Comparison of ENCODE assay signal across 1 cellular context in the genomic region with DNA sequence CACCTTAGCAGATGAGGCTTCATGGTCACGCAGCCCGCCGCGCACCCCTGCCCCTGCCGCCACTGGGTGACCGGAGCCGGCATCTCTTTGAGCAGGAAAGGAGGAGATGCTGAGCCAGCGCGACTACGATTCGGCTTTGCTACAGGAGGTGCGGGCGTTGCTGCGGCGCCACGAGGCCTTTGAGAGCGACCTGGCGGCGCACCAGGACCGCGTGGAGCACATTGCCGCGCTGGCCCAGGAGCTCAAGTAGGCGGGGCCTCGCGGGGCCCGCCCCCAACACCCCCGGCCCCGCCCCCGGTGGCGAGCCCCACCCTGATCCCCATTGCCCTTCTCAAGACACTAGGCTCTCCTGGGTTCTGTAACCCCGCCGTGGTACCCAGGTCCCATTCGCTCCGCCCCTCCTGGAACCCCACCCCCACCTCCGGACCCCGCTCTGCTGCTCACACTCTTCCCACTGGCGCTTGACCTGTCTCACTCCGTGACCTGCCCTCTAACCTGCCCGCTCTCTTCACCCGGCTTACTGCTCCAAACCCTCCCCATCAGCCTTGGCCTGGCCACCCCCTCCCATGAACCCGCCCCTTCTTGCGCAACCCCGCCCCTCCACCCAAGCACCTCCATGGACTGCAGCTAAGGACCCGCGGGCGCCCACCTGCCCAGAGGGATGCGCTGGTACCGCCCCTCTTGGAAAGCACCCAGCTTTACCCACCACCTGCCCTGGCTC.
TF ChIP-seq lines count a peak whose summit lies in the region.

No MANE protein-coding gene starts in this region.

TF ChIP-seq in HepG2, 621 proteins besides CTCF, POLR2A, EP300 and RAD21:
- TF ChIP-seq, protein P1, sequence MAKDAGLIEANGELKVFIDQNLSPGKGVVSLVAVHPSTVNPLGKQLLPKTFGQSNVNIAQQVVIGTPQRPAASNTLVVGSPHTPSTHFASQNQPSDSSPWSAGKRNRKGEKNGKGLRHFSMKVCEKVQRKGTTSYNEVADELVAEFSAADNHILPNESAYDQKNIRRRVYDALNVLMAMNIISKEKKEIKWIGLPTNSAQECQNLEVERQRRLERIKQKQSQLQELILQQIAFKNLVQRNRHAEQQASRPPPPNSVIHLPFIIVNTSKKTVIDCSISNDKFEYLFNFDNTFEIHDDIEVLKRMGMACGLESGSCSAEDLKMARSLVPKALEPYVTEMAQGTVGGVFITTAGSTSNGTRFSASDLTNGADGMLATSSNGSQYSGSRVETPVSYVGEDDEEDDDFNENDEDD (CRISPR knock-in tag; IDR thresholded peaks at IDR 0.05; ENCODE audit: borderline replicate concordance), result no peak
- TF ChIP-seq CEBPB (IDR thresholded peaks at IDR 0.05; ENCODE audit: borderline replicate concordance, low read depth, low read length), result peak; percentile 12; the same call in 1 of the 2 replicates
TF ChIP-seq in HepG2: peak in this region for 1.
